ENCODE assay signal across 19 cellular contexts in genomic region chr9:91781906-91782305, GRCh38.
"Had no signal": no experiment of that assay in that cellular context is flagged by ENCODE, and none has a peak within 500 bp of the region (broad histone marks: within the 10 kb centered on the region; RNA-seq: fewer than 3 reads in every experiment).

No MANE protein-coding gene starts in this region.

- H3K9me3 ChIP-seq: lower lobe of right lung, ovary had no signal

- ATAC-seq: esophagus mucosa, left colon, lower lobe of right lung had no signal

- H3K27me3 ChIP-seq: ovary had no signal

- H3K27me3 Mint-ChIP-seq: brain had no signal

- H3K4me1 Mint-ChIP-seq: activated B cell treated with CpG ODN at 0.5 μM for 24 hours had no signal

- H3K4me3 ChIP-seq: lower lobe of right lung, ovary, SK-N-MC had no signal

- H3K36me3 Mint-ChIP-seq: activated naive CD8-positive, alpha-beta T cell treated with anti-CD3 and anti-CD28 coated beads, Interleukin-2, amount 10 ng/mL, durations not matched to agents 7 days and 5 days had no signal

- H3K27ac ChIP-seq: lower lobe of right lung, SK-N-MC had no signal

- H3K36me3 ChIP-seq: lower lobe of right lung, ovary had no signal

- DNase-seq: activated B cell treated with CpG ODN at 0.5 μM for 24 hours; activated CD4-positive, alpha-beta memory T cell treated with anti-CD3 and anti-CD28 coated beads, Interleukin-2, amount 10 ng/mL, durations not matched to agents 7 days and 5 days; activated CD4-positive, alpha-beta T cell treated with anti-CD3 and anti-CD28 coated beads for 48 hours; activated naive CD4-positive, alpha-beta T cell treated with Interleukin-2 at 50 U/mL for 16 hours; activated naive CD8-positive, alpha-beta T cell treated with anti-CD3 and anti-CD28 coated beads, Interleukin-2, amount 10 ng/mL, durations not matched to agents 7 days and 5 days; activated T-cell treated with anti-CD3 and anti-CD28 coated beads, Interleukin-2, amount 50 U/mL, for 24 hours; cortex of kidney; effector CD4-positive, alpha-beta T cell; left colon; lower lobe of right lung; midbrain; ovary; trophoblast cell had no signal

- H3K4me3 Mint-ChIP-seq: activated B cell treated with CpG ODN at 0.5 μM for 24 hours; activated CD4-positive, alpha-beta memory T cell treated with anti-CD3 and anti-CD28 coated beads, Interleukin-2, amount 10 ng/mL, durations not matched to agents 7 days and 5 days; activated naive CD8-positive, alpha-beta T cell treated with anti-CD3 and anti-CD28 coated beads, Interleukin-2, amount 10 ng/mL, durations not matched to agents 7 days and 5 days; activated T-cell treated with anti-CD3 and anti-CD28 coated beads, Interleukin-2, amount 50 U/mL, for 24 hours; brain; stimulated activated naive CD8-positive, alpha-beta T cell treated with anti-CD3 and anti-CD28 coated beads, Interleukin-15, Interleukin-2, amounts not matched to agents 100 ng/mL and 50 ng/mL, for 24 hours; T-helper 2 cell treated with Interferon-gamma antibody and Interleukin-4, amounts not matched to agents 5 μg/mL and 100 μg/mL, for 36 hours had no signal

- H3K4me1 ChIP-seq: lower lobe of right lung had no signal

- H3K27ac Mint-ChIP-seq: activated B cell treated with CpG ODN at 0.5 μM for 24 hours; activated CD4-positive, alpha-beta memory T cell treated with anti-CD3 and anti-CD28 coated beads, Interleukin-2, amount 10 ng/mL, durations not matched to agents 7 days and 5 days; activated naive CD8-positive, alpha-beta T cell treated with anti-CD3 and anti-CD28 coated beads, Interleukin-2, amount 10 ng/mL, durations not matched to agents 7 days and 5 days; activated T-cell treated with anti-CD3 and anti-CD28 coated beads, Interleukin-2, amount 50 U/mL, for 24 hours; activated T-helper 2 cell treated with anti-CD3 and anti-CD28 coated beads, Interferon-gamma antibody, Interleukin-2, Interleukin-4, amounts not matched to agents 10 μg/mL and 5 μg/mL and 100 μg/mL, durations not matched to agents 14 hours and 24 hours and 36 hours; stimulated activated naive CD8-positive, alpha-beta T cell treated with anti-CD3 and anti-CD28 coated beads, Interleukin-15, Interleukin-2, amounts not matched to agents 100 ng/mL and 50 ng/mL, for 24 hours; T-helper 2 cell treated with Interferon-gamma antibody and Interleukin-4, amounts not matched to agents 5 μg/mL and 100 μg/mL, for 36 hours had no signal

- H3K9me3 Mint-ChIP-seq: activated B cell treated with CpG ODN at 0.5 μM for 24 hours; activated CD4-positive, alpha-beta memory T cell treated with anti-CD3 and anti-CD28 coated beads, Interleukin-2, amount 10 ng/mL, durations not matched to agents 7 days and 5 days; activated naive CD8-positive, alpha-beta T cell treated with anti-CD3 and anti-CD28 coated beads, Interleukin-2, amount 10 ng/mL, durations not matched to agents 7 days and 5 days; activated T-cell treated with anti-CD3 and anti-CD28 coated beads, Interleukin-2, amount 50 U/mL, for 24 hours; activated T-helper 2 cell treated with anti-CD3 and anti-CD28 coated beads, Interferon-gamma antibody, Interleukin-2, Interleukin-4, amounts not matched to agents 10 μg/mL and 5 μg/mL and 100 μg/mL, durations not matched to agents 14 hours and 24 hours and 36 hours; stimulated activated naive CD8-positive, alpha-beta T cell treated with anti-CD3 and anti-CD28 coated beads, Interleukin-15, Interleukin-2, amounts not matched to agents 100 ng/mL and 50 ng/mL, for 24 hours; T-helper 2 cell treated with Interferon-gamma antibody and Interleukin-4, amounts not matched to agents 5 μg/mL and 100 μg/mL, for 36 hours had no signal
